ENCODE assay signal across 9 cellular contexts in the genomic region with DNA sequence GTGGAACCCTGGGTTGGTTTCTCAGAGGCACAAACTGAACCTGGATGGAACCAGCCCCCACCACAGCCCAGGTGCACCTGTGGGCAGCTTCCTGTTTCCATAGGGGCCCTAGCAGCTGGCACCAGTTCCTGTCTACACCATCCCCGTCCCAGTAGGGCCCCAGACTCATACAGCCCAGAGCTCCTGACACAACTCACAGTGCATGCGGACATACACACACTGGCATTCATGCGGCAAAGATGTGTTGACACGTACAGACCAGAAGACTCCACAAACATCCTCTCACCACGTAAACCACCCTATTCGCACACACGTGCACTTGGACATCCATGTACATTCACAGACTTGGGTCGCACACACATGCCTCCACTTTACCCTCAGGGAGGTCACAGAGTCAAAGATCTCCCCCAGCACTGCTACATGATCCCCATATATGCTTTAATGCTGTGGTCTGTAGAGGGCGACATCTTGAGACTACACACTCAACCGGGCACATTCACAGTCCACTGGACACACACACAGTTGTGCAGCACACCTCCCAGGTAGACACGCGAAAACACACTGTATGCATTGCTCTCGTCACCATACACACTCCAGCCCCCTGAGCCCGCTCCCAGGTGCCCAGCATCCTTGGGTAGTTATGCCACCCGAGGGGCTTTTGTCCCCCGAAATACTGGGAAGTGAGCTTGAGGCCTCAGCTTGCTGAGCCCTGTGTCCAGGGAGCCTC.
A peak's percentile ranks its signal among the peaks of the same experiment; 100 is the strongest.
DNase-seq lines count a peak whose midpoint lies in the region; ATAC-seq and TF ChIP-seq lines count a peak whose summit lies in the region.
"Had no signal": no experiment of that assay in that cellular context is flagged by ENCODE, and none has a peak within 500 bp of the region (broad histone marks: within the 10 kb centered on the region; RNA-seq: fewer than 3 reads in every experiment).

No MANE protein-coding gene starts in this region.

- peak; percentile 41 for TF ChIP-seq POLR2A in GM18505 (IDR thresholded peaks at IDR 0.05; ENCODE audit: borderline replicate concordance, extremely low read depth, insufficient read depth, insufficient read length)

- H3K79me2 ChIP-seq in ACC112 (ENCODE audit: control insufficient read depth, insufficient read depth, low read length, unreplicated experiment): peaks cover 95% of the 10 kb centered on the region

- H3K4me3 ChIP-seq in ACC112 (ENCODE audit: low read depth, low read length): no peak overlapping the region
- H3K4me3 ChIP-seq in muscle layer of duodenum (ENCODE audit: low read depth in 1 of 2, low read length in 2 of 2): no peak overlapping the region

- H2AFZ ChIP-seq in ACC112 (ENCODE audit: low read length, unreplicated experiment): no peak overlapping the region

- H3K4me1 ChIP-seq in ACC112 (ENCODE audit: control insufficient read depth, insufficient read depth, low read length, unreplicated experiment) (peaks cover 62% of the 10 kb centered on the region), muscle layer of duodenum (ENCODE audit: control insufficient read depth in 1 of 2, insufficient read depth in 2 of 2, low read length in 2 of 2) (peaks cover 39 to 69% of the 10 kb centered on the region in 2 donors)

- DNase-seq in NCI-H2107 treated with DMSO at 0.1 percent for 48 hours (lab: John Stamatoyannopoulos, UW; ENCODE audit: unreplicated experiment) (peak; percentile 47), caudate nucleus (lab: John Stamatoyannopoulos, UW) (peak in 5 of 61 donors; percentile 33 to 65 (median 46)), NCI-H2227 (lab: John Stamatoyannopoulos, UW; ENCODE audit: unreplicated experiment) (no peak), LoVo (ENCODE audit: low spot score) (no peak)

- H3K36me3 ChIP-seq in ACC112 (ENCODE audit: insufficient read depth, low read length) (no peaks in the 10 kb centered on the region), muscle layer of duodenum (ENCODE audit: control insufficient read depth in 1 of 2, insufficient read depth in 2 of 2, low read length in 2 of 2) (no peaks in the 10 kb centered on the region)
- H3K36me3 ChIP-seq: neutrophil had no signal

- peak overlapping the region; percentile 23 for H3K27ac ChIP-seq in ACC112 (ENCODE audit: low read depth, low read length)
- H3K27ac ChIP-seq in caudate nucleus (ENCODE audit: low read depth, low read length): peak overlapping the region; percentile 95
- H3K27ac ChIP-seq in muscle layer of duodenum (ENCODE audit: low read length): peak overlapping the region; percentile 56
- H3K27ac ChIP-seq: neutrophil had no signal

- no peaks in the 10 kb centered on the region for H3K9me3 ChIP-seq in muscle layer of duodenum (ENCODE audit: control insufficient read depth in 1 of 2, low read length in 2 of 2)
- H3K9me3 ChIP-seq: neutrophil had no signal

- H3K27me3 ChIP-seq in ACC112 (ENCODE audit: insufficient read depth, low read length): no peaks in the 10 kb centered on the region
- no peaks in the 10 kb centered on the region for H3K27me3 ChIP-seq in muscle layer of duodenum (ENCODE audit: low read depth, low read length)

- ATAC-seq in GM18505 (IDR thresholded peaks at IDR 0.05; ENCODE audit: unreplicated experiment) (peak; percentile 45), HG02763 (IDR thresholded peaks at IDR 0.05; ENCODE audit: unreplicated experiment) (peak; percentile 41)

Comparison
In these comparisons a context has a peak if more than half of its experiments do, and no peak if none do; other contexts are left out.
1. H3K27ac ChIP-seq: peak in every context shown above with its lines; median percentile 95 in caudate nucleus; 56 in muscle layer of duodenum; 23 in ACC112.